Comparison of ENCODE assay signal across 1 cellular context in the genomic region with DNA sequence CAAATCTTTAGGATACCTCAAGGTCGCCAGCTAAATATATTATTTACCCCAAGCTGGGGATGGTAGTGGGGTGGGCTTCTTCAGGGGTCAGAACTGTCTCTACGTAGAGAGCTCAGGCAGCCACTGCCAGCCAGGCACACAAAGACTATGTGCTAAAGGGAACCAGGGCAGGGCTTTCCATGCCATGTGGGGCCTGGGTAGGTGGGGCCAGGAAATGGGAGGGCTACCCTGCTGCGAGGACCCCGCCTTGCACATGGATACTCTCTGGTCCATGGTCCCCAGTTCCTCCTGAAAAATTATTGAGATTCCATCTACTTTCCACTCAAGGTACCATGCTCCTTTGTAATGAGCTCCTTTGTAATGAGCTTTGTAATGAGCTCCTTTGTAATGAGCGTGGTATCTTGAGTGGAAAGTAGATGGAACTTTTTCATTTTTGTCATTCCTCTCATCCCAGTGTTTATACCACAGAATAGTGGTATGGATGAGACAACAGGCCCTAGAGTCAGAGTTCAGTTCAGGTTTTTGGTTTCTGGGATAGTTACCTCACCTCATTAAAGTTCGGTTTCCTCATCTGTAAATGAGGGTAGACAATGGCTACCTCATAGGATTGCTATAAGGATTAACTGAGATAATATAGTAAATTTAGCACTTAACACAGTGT.
TF ChIP-seq lines count a peak whose summit lies in the region.

No MANE protein-coding gene starts in this region.

TF ChIP-seq in IMR-90, 13 proteins besides CTCF, POLR2A, EP300 and RAD21:
- no peak for TF ChIP-seq CHD1 (IDR thresholded peaks at IDR 0.05; ENCODE audit: low read depth, low read length)
- no peak for TF ChIP-seq BHLHE40 (IDR thresholded peaks at IDR 0.05; ENCODE audit: low read depth, low read length)
- no peak for TF ChIP-seq MXI1 (IDR thresholded peaks at IDR 0.05; ENCODE audit: borderline replicate concordance, low read depth, low read length)
- TF ChIP-seq, protein P1, sequence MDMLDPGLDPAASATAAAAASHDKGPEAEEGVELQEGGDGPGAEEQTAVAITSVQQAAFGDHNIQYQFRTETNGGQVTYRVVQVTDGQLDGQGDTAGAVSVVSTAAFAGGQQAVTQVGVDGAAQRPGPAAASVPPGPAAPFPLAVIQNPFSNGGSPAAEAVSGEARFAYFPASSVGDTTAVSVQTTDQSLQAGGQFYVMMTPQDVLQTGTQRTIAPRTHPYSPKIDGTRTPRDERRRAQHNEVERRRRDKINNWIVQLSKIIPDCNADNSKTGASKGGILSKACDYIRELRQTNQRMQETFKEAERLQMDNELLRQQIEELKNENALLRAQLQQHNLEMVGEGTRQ (IDR thresholded peaks at IDR 0.05; ENCODE audit: low read depth, low read length) = no peak
- no peak for TF ChIP-seq NFE2L2 (IDR thresholded peaks at IDR 0.05; ENCODE audit: low read depth, low read length)
- TF ChIP-seq MAZ (IDR thresholded peaks at IDR 0.05; ENCODE audit: borderline replicate concordance, low read depth, low read length) = no peak
